In the genomic region with DNA sequence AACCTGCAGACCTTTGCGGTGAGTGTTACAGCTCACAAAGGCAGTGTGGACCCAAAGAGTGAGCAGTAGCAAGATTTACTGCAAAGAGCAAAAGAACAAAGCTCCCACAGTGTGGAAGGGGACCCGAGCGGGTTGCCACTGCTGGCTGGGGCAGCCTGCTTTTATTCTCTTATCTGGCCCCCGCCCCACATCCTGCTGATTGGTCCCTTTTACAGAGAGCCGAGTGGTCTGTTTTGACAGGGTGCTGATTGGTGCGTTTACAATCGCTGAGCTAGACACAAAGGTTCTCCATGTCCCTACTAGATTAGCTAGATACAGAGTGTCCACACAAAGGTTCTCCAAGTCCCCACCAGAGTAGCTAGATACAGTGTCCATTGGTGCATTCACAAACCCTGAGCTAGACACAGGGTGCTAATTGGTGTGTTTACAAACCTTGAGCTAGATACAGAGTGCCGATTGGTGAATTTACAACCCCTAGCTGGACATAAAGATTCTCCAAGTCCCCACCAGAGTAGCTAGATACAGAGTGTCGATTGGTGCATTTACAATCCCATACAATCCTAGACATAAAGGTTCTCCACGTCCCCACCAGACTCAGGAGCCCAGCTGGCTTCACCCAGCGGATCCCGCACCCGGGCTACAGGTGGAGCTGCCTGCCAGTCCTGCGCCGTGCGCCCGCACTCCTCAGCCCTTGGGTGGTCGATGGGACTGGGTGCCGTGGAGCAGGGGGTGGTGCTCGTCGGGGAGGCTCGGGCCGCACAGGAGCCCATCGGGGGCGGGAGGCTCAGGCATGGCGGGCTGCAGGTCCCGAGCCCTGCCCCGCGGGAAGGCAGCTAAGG, we compare ENCODE assay signal across 8 cellular contexts. TPM values are rescaled to one million over a fixed set of nuclear protein-coding genes. Genes with fewer than 3 reads are reported as not detected.
"Had no signal": no experiment of that assay in that cellular context is flagged by ENCODE, and none has a peak within 500 bp of the region (broad histone marks: within the 10 kb centered on the region; RNA-seq: fewer than 3 reads in every experiment).

No MANE protein-coding gene starts in this region.

RNA-seq across cellular contexts. Expression of a gene that starts 19.5 kb away (rescaled TPM):
- total RNA-seq: activated T-cell treated with anti-CD3 and anti-CD28 coated beads, Interleukin-2, amount 50 U/mL, for 72 hours; bronchial epithelial cell; cardiac septum; endodermal cell; foreskin keratinocyte; gastrocnemius medialis; heart right ventricle; T-helper 17 cell had no signal
- polyA plus RNA-seq: foreskin keratinocyte had no signal
